ENCODE assay signal across 8 cellular contexts in genomic region chrX:57821703-57822375, GRCh38.
A peak's percentile ranks its signal among the peaks of the same experiment; 100 is the strongest.
DNase-seq lines count a peak whose midpoint lies in the region; ATAC-seq, FAIRE-seq and TF ChIP-seq lines count a peak whose summit lies in the region.

No MANE protein-coding gene starts in this region.

- FAIRE-seq in GM12892 (lab: Jason Lieb, UNC): peak; percentile 46

- intact Hi-C loops in activated CD8-positive, alpha-beta T cell treated with anti-CD3 and anti-CD28 coated beads for 36 hours (cut with micrococcal nuclease): loop anchor here (5.0 kb wide), 1 partner anchor 95 kb away; no protein-coding TSS in a partner anchor

- no peaks in the 10 kb centered on the region for H3K36me3 Mint-ChIP-seq in activated CD8-positive, alpha-beta T cell treated with anti-CD3 and anti-CD28 coated beads for 36 hours (ENCODE audit: low read depth)

- no peak for TF ChIP-seq POLR2A in GM12892 (IDR thresholded peaks at IDR 0.05; ENCODE audit: low read depth, low read length)

- no peaks in the 10 kb centered on the region for H3K9me3 Mint-ChIP-seq in activated CD8-positive, alpha-beta T cell treated with anti-CD3 and anti-CD28 coated beads for 36 hours

- peak; percentile 24 to 38 for DNase-seq in AML-193 (lab: John Stamatoyannopoulos, UW)
- peak; percentile 3 for DNase-seq in GM12892 (ENCODE audit: insufficient read length)
- peak; percentile 5 to 64 for DNase-seq in NCI-H524 (lab: John Stamatoyannopoulos, UW)
- DNase-seq in activated CD8-positive, alpha-beta T cell treated with anti-CD3 and anti-CD28 coated beads for 36 hours: peak; percentile 33
- DNase-seq in germinal center (ENCODE audit: low spot score): peak; percentile 10
- DNase-seq in pulmonary artery endothelial cell (ENCODE audit: low read depth, low spot score): peak; percentile 33

- H3K27ac Mint-ChIP-seq in activated CD8-positive, alpha-beta T cell treated with anti-CD3 and anti-CD28 coated beads for 36 hours: no peak overlapping the region

- POLR2A ChIA-PET in activated CD8-positive, alpha-beta T cell treated with anti-CD3 and anti-CD28 coated beads for 36 hours (lab: Charles Lee): no interaction called here

- H3K4me1 Mint-ChIP-seq in activated CD8-positive, alpha-beta T cell treated with anti-CD3 and anti-CD28 coated beads for 36 hours (ENCODE audit: low read depth): peaks cover 2% of the 10 kb centered on the region

- CTCF ChIA-PET in activated CD8-positive, alpha-beta T cell treated with anti-CD3 and anti-CD28 coated beads for 36 hours (lab: Charles Lee): interaction anchor here (0.7 to 1.3 kb wide), 5 partner anchors 79 to 107 kb away, joined by 3 to 4 read pairs (median 3); no protein-coding TSS in a partner anchor

- H3K4me3 Mint-ChIP-seq in activated CD8-positive, alpha-beta T cell treated with anti-CD3 and anti-CD28 coated beads for 36 hours: no peak overlapping the region

- peak; percentile 89 for ATAC-seq in HG03354 (IDR thresholded peaks at IDR 0.05; ENCODE audit: poor library complexity, severe bottlenecking, unreplicated experiment)
- peak; percentile 55 for ATAC-seq in activated CD8-positive, alpha-beta T cell treated with anti-CD3 and anti-CD28 coated beads for 36 hours
- no peak for ATAC-seq in HG03439 (IDR thresholded peaks at IDR 0.05; ENCODE audit: unreplicated experiment)

- H3K27me3 Mint-ChIP-seq in activated CD8-positive, alpha-beta T cell treated with anti-CD3 and anti-CD28 coated beads for 36 hours: peaks cover 1% of the 10 kb centered on the region

- peak; percentile 52 for TF ChIP-seq CTCF in activated CD8-positive, alpha-beta T cell treated with anti-CD3 and anti-CD28 coated beads for 36 hours (IDR thresholded peaks at IDR 0.05)
